8 cellular contexts compared by ENCODE assay signal in the genomic region with DNA sequence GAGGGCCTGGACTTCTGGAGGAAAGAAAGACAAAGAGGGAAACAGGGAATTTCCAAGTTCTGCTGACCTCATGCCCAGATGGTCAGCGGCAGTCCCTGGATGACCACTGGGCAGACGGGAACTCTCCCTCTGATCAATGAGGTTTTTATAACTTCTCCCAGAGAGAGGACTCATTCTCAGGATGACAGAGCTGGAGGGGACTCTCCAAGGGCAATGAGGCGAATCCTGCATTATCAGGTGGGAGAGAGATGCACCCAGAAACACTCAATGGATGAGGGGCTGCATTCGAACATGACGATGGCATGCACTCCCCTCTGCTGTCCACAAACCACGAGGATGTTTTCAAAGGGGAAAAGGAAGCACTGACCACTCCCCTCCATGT. TPM values are rescaled to one million over a fixed set of nuclear protein-coding genes. Genes with fewer than 3 reads are reported as not detected.
DNase-seq lines count a peak whose midpoint lies in the region; ATAC-seq and TF ChIP-seq lines count a peak whose summit lies in the region.

No MANE protein-coding gene starts in this region.

- intact Hi-C loops in ascending aorta (cut with DNase I) (no loop called here), Calu3 (cut with micrococcal nuclease; ENCODE audit: unreplicated experiment) (no loop called here)

- H3K36me3 Mint-ChIP-seq in Calu3 (ENCODE audit: insufficient read depth, unreplicated experiment), result peaks cover 96% of the 10 kb centered on the region

- H3K4me2 ChIP-seq in trophoblast cell (ENCODE audit: low read length), result no peak overlapping the region

- peak overlapping the region; percentile 20 for H3K18ac ChIP-seq in trophoblast cell (ENCODE audit: low read length)

- H3K9ac ChIP-seq in trophoblast cell (ENCODE audit: low read length), result no peak overlapping the region

- peak overlapping the region; percentile 68 to 72 for H3K27ac ChIP-seq in ascending aorta
- no peak overlapping the region for H3K27ac ChIP-seq in trophoblast cell (ENCODE audit: low read depth, low read length)
- H3K27ac ChIP-seq in substantia nigra (ENCODE audit: low read depth, low read length, poor library complexity, severe bottlenecking), result no peak overlapping the region

- no peak overlapping the region for H4K91ac ChIP-seq in trophoblast cell (ENCODE audit: low read depth, low read length)

- H2AFZ ChIP-seq in trophoblast cell (ENCODE audit: insufficient read depth, low read length, poor library complexity), result no peak overlapping the region

- H3K27ac Mint-ChIP-seq in Calu3 (ENCODE audit: unreplicated experiment), result no peak overlapping the region

- H3K4me3 Mint-ChIP-seq in Calu3 (ENCODE audit: low read depth, unreplicated experiment), result no peak overlapping the region

- no peak overlapping the region for H3K4me3 ChIP-seq in ascending aorta
- no peak overlapping the region for H3K4me3 ChIP-seq in trophoblast cell (ENCODE audit: low read depth, low read length)

- no peak overlapping the region for H4K8ac ChIP-seq in trophoblast cell (ENCODE audit: low read depth, low read length)

- peak overlapping the region; percentile 13 for H3K4ac ChIP-seq in trophoblast cell (ENCODE audit: low read depth, low read length)

- ATAC-seq in GM18858 (IDR thresholded peaks at IDR 0.05; ENCODE audit: unreplicated experiment), result peak; percentile 16
- ATAC-seq in HG02852 (IDR thresholded peaks at IDR 0.05; ENCODE audit: unreplicated experiment), result peak; percentile 14
- no peak for ATAC-seq in HG03469 (IDR thresholded peaks at IDR 0.05; ENCODE audit: unreplicated experiment)

- no peak for DNase-seq in ascending aorta (ENCODE audit: low spot score in 2 of 2)
- no peak for DNase-seq in trophoblast cell
- DNase-seq in Calu3, result no peak
- no peak for DNase-seq in substantia nigra (lab: John Stamatoyannopoulos, UW)
- DNase-seq in activated CD4-positive, alpha-beta T cell treated with anti-CD3 and anti-CD28 coated beads for 4 hours, result no peak

- H3K79me1 ChIP-seq in trophoblast cell (ENCODE audit: low read length), result peaks cover 15% of the 10 kb centered on the region

- H3K36me3 ChIP-seq in ascending aorta, result peaks cover 0 to 5% of the 10 kb centered on the region in 2 donors
- H3K36me3 ChIP-seq in trophoblast cell (ENCODE audit: control insufficient read depth in 1 of 2, insufficient read depth in 2 of 2, low read length in 2 of 2), result peaks cover 3 to 18% of the 10 kb centered on the region in 2 experiments

- H3K27me3 Mint-ChIP-seq in Calu3 (ENCODE audit: unreplicated experiment), result no peaks in the 10 kb centered on the region

- H3K4me1 Mint-ChIP-seq in Calu3 (ENCODE audit: low read depth, unreplicated experiment), result peaks cover 85% of the 10 kb centered on the region

- no CpG with 5 or more reads among the region's 6 CpGs for WGBS in trophoblast cell (ENCODE audit: extremely low coverage, insufficient coverage, insufficient read length)

- no peak overlapping the region for H4K12ac ChIP-seq in trophoblast cell (ENCODE audit: low read depth, low read length)

- no peak overlapping the region for H3K14ac ChIP-seq in trophoblast cell (ENCODE audit: low read length)

- H2BK120ac ChIP-seq in trophoblast cell (ENCODE audit: insufficient read depth, low read length, poor library complexity), result no peak overlapping the region

- CTCF ChIA-PET in Calu3 (lab: Charles Lee), result interaction anchor here (0.8 kb wide), 1 partner anchor 11 kb away, joined by 3 read pairs; no protein-coding TSS in a partner anchor

- H2BK12ac ChIP-seq in trophoblast cell (ENCODE audit: low read length), result peak overlapping the region; percentile 23

- no peaks in the 10 kb centered on the region for H3K79me2 ChIP-seq in trophoblast cell (ENCODE audit: control insufficient read depth, insufficient read depth, low read length, poor library complexity)

- TF ChIP-seq CTCF in ascending aorta (IDR thresholded peaks at IDR 0.05), result no peak
- TF ChIP-seq CTCF in Calu3 (IDR thresholded peaks at IDR 0.05; ENCODE audit: unreplicated experiment), result no peak

- no peaks in the 10 kb centered on the region for H3K9me3 Mint-ChIP-seq in Calu3 (ENCODE audit: low read depth, unreplicated experiment)

- H3K4me1 ChIP-seq in ascending aorta (peaks cover 22 to 50% of the 10 kb centered on the region in 2 donors), trophoblast cell (ENCODE audit: control insufficient read depth in 1 of 2, insufficient read depth in 2 of 2, low read length in 2 of 2) (peaks cover 16 to 28% of the 10 kb centered on the region in 2 experiments)

- H3K9me3 ChIP-seq in ascending aorta, result no peaks in the 10 kb centered on the region
- peaks cover 6% of the 10 kb centered on the region for H3K9me3 ChIP-seq in trophoblast cell (ENCODE audit: insufficient read depth, low read depth, low read length)

- H3K23ac ChIP-seq in trophoblast cell (ENCODE audit: low read length), result no peak overlapping the region

- H2BK5ac ChIP-seq in trophoblast cell (ENCODE audit: low read depth, low read length, poor library complexity), result no peak overlapping the region

- H3K27me3 ChIP-seq in ascending aorta, result no peaks in the 10 kb centered on the region
- no peaks in the 10 kb centered on the region for H3K27me3 ChIP-seq in trophoblast cell (ENCODE audit: insufficient read depth, low read length)

- no peak overlapping the region for H2AK5ac ChIP-seq in trophoblast cell (ENCODE audit: low read length)

- no TSS peak for BruUV-seq in Calu3 (replicated peaks; lab: Mats Ljungman, UMichigan)

RNA-seq across cellular contexts. Expression of gene TNIP1, which starts 12.7 kb away (rescaled TPM):
- total RNA-seq in ascending aorta (54.6 TPM), Calu3 (2022) (321 and 339 TPM in 2 replicates)
- 54.1 and 54.5 TPM in 2 replicates for polyA plus RNA-seq in trophoblast cell (2013)

RNA-seq across cellular contexts. Expression of gene GPX3, which starts 47.8 kb away (rescaled TPM):
- 2,056 TPM for total RNA-seq in ascending aorta
- polyA plus RNA-seq in trophoblast cell (2013), result 22.4 and 25.1 TPM in 2 replicates
- not detected in 2 replicates for total RNA-seq in Calu3 (2022)

Comparison
In these comparisons a context has a peak if more than half of its experiments do, and no peak if none do; other contexts are left out.
1. H3K27ac ChIP-seq: peak in ascending aorta (2 of 2); none in trophoblast cell (single experiment) and substantia nigra (single experiment).
2. RNA of gene GPX3, which starts 47.8 kb away (total RNA-seq): 2,056 TPM in ascending aorta (single experiment); not detected in Calu3; every median in the first group is over 1,000 times any median in the second.